ENCODE assay signal across 8 cellular contexts in genomic region chr6:21003780-21004541, GRCh38.
DNase-seq lines count a peak whose midpoint lies in the region; ATAC-seq, FAIRE-seq and TF ChIP-seq lines count a peak whose summit lies in the region.

No MANE protein-coding gene starts in this region.

- no peaks in the 10 kb centered on the region for H3K9me3 ChIP-seq in ovary
- no peaks in the 10 kb centered on the region for H3K9me3 ChIP-seq in colonic mucosa
- H3K9me3 ChIP-seq in small intestine (ENCODE audit: control insufficient read depth, low read depth), result no peaks in the 10 kb centered on the region

- no peak for TF ChIP-seq CTCF in ovary (IDR thresholded peaks at IDR 0.05)
- no peak for TF ChIP-seq CTCF in colonic mucosa (IDR thresholded peaks at IDR 0.05)

- no peak for TF ChIP-seq POLR2A in ovary (IDR thresholded peaks at IDR 0.05)

- H3K27me3 ChIP-seq in ovary (no peaks in the 10 kb centered on the region), colonic mucosa (no peaks in the 10 kb centered on the region), small intestine (ENCODE audit: control insufficient read depth in 2 of 2, insufficient read depth in 2 of 2, low read length in 2 of 2) (no peaks in the 10 kb centered on the region)

- DNase-seq in COLO829 (ENCODE audit: low spot score), result peak; percentile 33
- peak; percentile 18 for DNase-seq in astrocyte of the hippocampus (ENCODE audit: low read depth, low spot score)
- DNase-seq in stimulated activated CD4-positive, alpha-beta T cell treated with anti-CD3 and anti-CD28 coated beads, Interleukin-4, amount 100 ng/mL, for 4 hours, result no peak
- DNase-seq in ovary, result no peak
- DNase-seq in colonic mucosa, result no peak
- no peak for DNase-seq in small intestine

- no peak for FAIRE-seq in small intestine (lab: Jason Lieb, UNC)

- WGBS in ovary, 3 donors, result 55 to 60% (median 56%) methylated on average over 3 of the region's 3 CpGs
- 79 to 87% (median 84%) methylated on average over 3 of the region's 3 CpGs for WGBS in small intestine, 3 donors

- ATAC-seq in GM21360 (IDR thresholded peaks at IDR 0.05; ENCODE audit: unreplicated experiment), result peak; percentile 59
- peak; percentile 85 for ATAC-seq in HG03460 (IDR thresholded peaks at IDR 0.05; ENCODE audit: unreplicated experiment)

- H3K4me3 ChIP-seq in ovary (no peak overlapping the region), colonic mucosa (no peak overlapping the region), small intestine (ENCODE audit: low read depth in 1 of 2, low read length in 2 of 2) (no peak overlapping the region)

- intact Hi-C loops in ovary (cut with DNase I) (no loop called here), colonic mucosa (cut with DNase I) (no loop called here)

- H3K27ac ChIP-seq in ovary, result no peak overlapping the region
- H3K27ac ChIP-seq in colonic mucosa, result no peak overlapping the region
- no peak overlapping the region for H3K27ac ChIP-seq in small intestine (ENCODE audit: low read depth in 1 of 2, low read length in 1 of 2)

- no peak overlapping the region for H3K9ac ChIP-seq in colonic mucosa (ENCODE audit: low read depth in 2 of 2, low read length in 2 of 2)

- H3K36me3 ChIP-seq in ovary, result no peaks in the 10 kb centered on the region
- H3K36me3 ChIP-seq in colonic mucosa, result no peaks in the 10 kb centered on the region
- no peaks in the 10 kb centered on the region for H3K36me3 ChIP-seq in small intestine (ENCODE audit: control insufficient read depth in 2 of 2, insufficient read depth in 2 of 2, low read length in 2 of 2)

- H3K4me1 ChIP-seq in ovary (ENCODE audit: insufficient read depth), result no peaks in the 10 kb centered on the region
- H3K4me1 ChIP-seq in colonic mucosa, result no peaks in the 10 kb centered on the region
- no peaks in the 10 kb centered on the region for H3K4me1 ChIP-seq in small intestine (ENCODE audit: control insufficient read depth in 2 of 2, insufficient read depth in 1 of 2, low read depth in 1 of 2, low read length in 1 of 2)

- no peak for TF ChIP-seq EP300 in ovary (IDR thresholded peaks at IDR 0.05)

Comparison
In these comparisons a context has a peak if more than half of its experiments do, and no peak if none do; other contexts are left out.
1. DNase-seq: peak in COLO829 (single experiment) and astrocyte of the hippocampus (single experiment); none in stimulated activated CD4-positive, alpha-beta T cell treated with anti-CD3 and anti-CD28 coated beads, Interleukin-4, amount 100 ng/mL, for 4 hours (0 of 2), ovary (0 of 5), colonic mucosa (single experiment) and small intestine (single experiment).